8 cellular contexts compared by ENCODE assay signal in the genomic region with DNA sequence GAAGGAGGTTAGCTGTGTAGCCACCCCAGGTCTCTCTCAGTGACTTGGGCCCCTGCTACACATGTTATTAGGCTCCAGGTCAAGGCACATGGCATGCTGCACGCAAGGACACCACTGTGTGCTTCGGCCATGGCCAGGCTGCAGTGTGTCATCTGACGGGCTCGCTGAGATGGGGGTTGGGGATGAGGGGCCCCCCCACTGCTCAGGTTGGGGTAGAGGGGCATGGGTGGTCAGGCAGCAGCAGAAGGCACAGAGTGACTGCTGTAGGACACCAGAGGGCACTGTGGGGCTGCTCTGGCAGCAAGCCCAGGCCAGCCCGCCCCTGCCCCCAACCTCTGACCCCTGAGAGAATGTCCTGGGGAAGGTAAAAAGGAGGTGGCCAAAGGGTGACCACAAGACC. TPM values are rescaled to one million over a fixed set of nuclear protein-coding genes. Genes with fewer than 3 reads are reported as not detected.
A peak's percentile ranks its signal among the peaks of the same experiment; 100 is the strongest.
DNase-seq lines count a peak whose midpoint lies in the region; ATAC-seq, FAIRE-seq and TF ChIP-seq lines count a peak whose summit lies in the region.

No MANE protein-coding gene starts in this region.

- no peak for DNase-seq in D721Med (ENCODE audit: insufficient read length, low spot score)
- DNase-seq in HuH-7 (ENCODE audit: low spot score), result peak; percentile 67
- no peak for DNase-seq in bronchial epithelial cell (ENCODE audit: low read depth)
- no peak for DNase-seq in MG63

- peaks cover 15% of the 10 kb centered on the region for H3K36me3 ChIP-seq in bronchial epithelial cell (ENCODE audit: control insufficient read depth, insufficient read depth, low read length)
- H3K36me3 ChIP-seq in MG63, result peaks cover 37% of the 10 kb centered on the region

- FAIRE-seq in D721Med (lab: Jason Lieb, UNC), result no peak
- FAIRE-seq in bronchial epithelial cell (lab: Jason Lieb, UNC), result no peak

- TF ChIP-seq CTCF in D721Med (IDR thresholded peaks at IDR 0.05; ENCODE audit: insufficient read depth, missing control alignments) (peak; percentile 25), bronchial epithelial cell (IDR thresholded peaks at IDR 0.05; ENCODE audit: insufficient read depth, low read length, severe bottlenecking) (peak; percentile 66), nephron (IDR thresholded peaks at IDR 0.05; ENCODE audit: unreplicated experiment in 3 of 3) (peak; percentile 21 to 31 (median 22))

- H3K9me3 Mint-ChIP-seq in nephron, result no peaks in the 10 kb centered on the region

- H3K36me3 Mint-ChIP-seq in nephron (ENCODE audit: low read depth), result no peaks in the 10 kb centered on the region

- H3K27ac Mint-ChIP-seq in nephron, result no peak overlapping the region

- H3K27me3 ChIP-seq in bronchial epithelial cell (ENCODE audit: control insufficient read depth, insufficient read depth, low read length) (no peaks in the 10 kb centered on the region), MG63 (no peaks in the 10 kb centered on the region)

- H3K4me1 Mint-ChIP-seq in nephron, result peaks cover 4% of the 10 kb centered on the region

- H3K4me3 Mint-ChIP-seq in nephron, result no peak overlapping the region

- no peak for ATAC-seq in HG03280 (IDR thresholded peaks at IDR 0.05; ENCODE audit: unreplicated experiment)
- ATAC-seq in HG02973 (IDR thresholded peaks at IDR 0.05; ENCODE audit: unreplicated experiment), result no peak
- ATAC-seq in HG03469 (IDR thresholded peaks at IDR 0.05; ENCODE audit: unreplicated experiment), result no peak

- H3K9me3 ChIP-seq in MG63, result no peaks in the 10 kb centered on the region

- H3K4me3 ChIP-seq in bronchial epithelial cell (ENCODE audit: low read depth, low read length) (no peak overlapping the region), MG63 (no peak overlapping the region)

- H3K27me3 Mint-ChIP-seq in nephron (ENCODE audit: low read depth), result no peaks in the 10 kb centered on the region

RNA-seq across cellular contexts. Expression of a gene that starts 32.2 kb away (rescaled TPM):
- 6.7 and 15.3 TPM in 2 replicates for total RNA-seq in bronchial epithelial cell
- 0.40 and 4.4 TPM in 2 replicates for total RNA-seq in MG63 (2014; rRNA removed; shearing (Covaris generic); ENCODE audit: low replicate concordance)

RNA-seq across cellular contexts. Expression of a gene that starts 51.0 kb away (rescaled TPM):
- 13.2 and 17.1 TPM in 2 replicates for total RNA-seq in bronchial epithelial cell
- 187 and 203 TPM in 2 replicates for total RNA-seq in MG63 (2014; rRNA removed; shearing (Covaris generic); ENCODE audit: low replicate concordance)

RNA-seq across cellular contexts. Expression of a gene that starts 51.7 kb away (rescaled TPM):
- 9.7 and 13.8 TPM in 2 replicates for total RNA-seq in bronchial epithelial cell
- total RNA-seq in MG63 (2014; rRNA removed; shearing (Covaris generic); ENCODE audit: low replicate concordance), result 12.2 and 22.1 TPM in 2 replicates

Comparison
In these comparisons a context has a peak if more than half of its experiments do, and no peak if none do; other contexts are left out.
1. RNA of a gene that starts 51.0 kb away (total RNA-seq): 187 to 203 TPM in MG63; 13.2 to 17.1 TPM in bronchial epithelial cell; every median in the first group is over 10 times any median in the second.
2. Peak in every context shown above with its lines, with median percentiles within 50 percentile points of each other: CTCF ChIP-seq.